8 cellular contexts compared by ENCODE assay signal in genomic region chr16:31117384-31118222, GRCh38. TPM values are rescaled to one million over a fixed set of nuclear protein-coding genes. Genes with fewer than 3 reads are reported as not detected.
A peak's percentile ranks its signal among the peaks of the same experiment; 100 is the strongest.
DNase-seq lines count a peak whose midpoint lies in the region; ATAC-seq and TF ChIP-seq lines count a peak whose summit lies in the region.

Gene KAT8 (plus strand): TSS chr16:31117664. CDS start chr16:31117682, 18 bp downstream.

- peak; percentile 49 for DNase-seq in NCI-H187 treated with DMSO at 0.1 percent for 48 hours (lab: John Stamatoyannopoulos, UW)
- peak; percentile 77 to 99 (median 96) for DNase-seq in anterior cingulate cortex (lab: John Stamatoyannopoulos, UW)
- DNase-seq in right cardiac atrium: peak; percentile 99
- peak; percentile 98 for DNase-seq in putamen (ENCODE audit: low spot score)
- DNase-seq in vagina (ENCODE audit: extremely low spot score in 2 of 2): peak in 1 of 2 donors; percentile 99

- peak in 1 of 2 donors; percentile 86 for TF ChIP-seq POLR2A in vagina (IDR thresholded peaks at IDR 0.05)

- H3K4me1 ChIP-seq in right cardiac atrium (ENCODE audit: control insufficient read depth, insufficient read depth, low read length): peaks cover 6% of the 10 kb centered on the region
- H3K4me1 ChIP-seq in vagina: peaks cover 29% of the 10 kb centered on the region

- H3K27me3 ChIP-seq in right cardiac atrium (ENCODE audit: control insufficient read depth, insufficient read depth) (no peaks in the 10 kb centered on the region), vagina (no peaks in the 10 kb centered on the region)

- peaks cover 0 to 27% of the 10 kb centered on the region in 2 donors for H3K36me3 ChIP-seq in vagina

- H3K27ac ChIP-seq in right cardiac atrium (ENCODE audit: low read length) (peak within 1 kb of the TSS; percentile 99), vagina (peak within 1 kb of the TSS; percentile 91)

- intact Hi-C loops in T-helper 2 cell treated with Interferon-gamma antibody and Interleukin-4, amounts not matched to agents 100 ng/mL and 5 ng/mL, for 36 hours (cut with micrococcal nuclease): loop anchor here (1.0 to 5.0 kb wide), 7 partner anchors 23 to 342 kb away; partner anchors contain the start of genes ARMC5, FUS, SETD1A and STX4
- intact Hi-C loops in right cardiac atrium (cut with DNase I): no loop called here
- intact Hi-C loops in vagina (cut with DNase I): no loop called here

- peak within 1 kb of the TSS; percentile 83 for H3K4me3 ChIP-seq in right cardiac atrium (ENCODE audit: low read length)
- peak within 1 kb of the TSS; percentile 66 to 77 for H3K4me3 ChIP-seq in vagina

- H3K9me3 ChIP-seq in right cardiac atrium (ENCODE audit: control insufficient read depth, low read length) (no peaks in the 10 kb centered on the region), vagina (no peaks in the 10 kb centered on the region)

- peak; percentile 60 for ATAC-seq in GM18499 (IDR thresholded peaks at IDR 0.05; ENCODE audit: insufficient read depth, unreplicated experiment)
- peak; percentile 86 for ATAC-seq in HG02943 (IDR thresholded peaks at IDR 0.05; ENCODE audit: low read depth, unreplicated experiment)
- peak; percentile 96 to 97 for ATAC-seq in right cardiac atrium

- peak in 1 of 3 experiments; percentile 8 for TF ChIP-seq CTCF in vagina (IDR thresholded peaks at IDR 0.05)

- under 1% methylated on average over 68 of the region's 68 CpGs for WGBS in right cardiac atrium

RNA-seq across cellular contexts. Expression of gene KAT8, which starts in this region (rescaled TPM):
- total RNA-seq in T-helper 2 cell treated with Interferon-gamma antibody and Interleukin-4, amounts not matched to agents 100 ng/mL and 5 ng/mL, for 36 hours: 56.2 and 57.3 TPM in 2 replicates
- total RNA-seq in right cardiac atrium (10 to 100 TPM; 72.3 to 76.4 (median 75.2) TPM), vagina (76.6 TPM)
- polyA plus RNA-seq in right cardiac atrium: 77.0 TPM
